8 cellular contexts compared by ENCODE assay signal in the genomic region with DNA sequence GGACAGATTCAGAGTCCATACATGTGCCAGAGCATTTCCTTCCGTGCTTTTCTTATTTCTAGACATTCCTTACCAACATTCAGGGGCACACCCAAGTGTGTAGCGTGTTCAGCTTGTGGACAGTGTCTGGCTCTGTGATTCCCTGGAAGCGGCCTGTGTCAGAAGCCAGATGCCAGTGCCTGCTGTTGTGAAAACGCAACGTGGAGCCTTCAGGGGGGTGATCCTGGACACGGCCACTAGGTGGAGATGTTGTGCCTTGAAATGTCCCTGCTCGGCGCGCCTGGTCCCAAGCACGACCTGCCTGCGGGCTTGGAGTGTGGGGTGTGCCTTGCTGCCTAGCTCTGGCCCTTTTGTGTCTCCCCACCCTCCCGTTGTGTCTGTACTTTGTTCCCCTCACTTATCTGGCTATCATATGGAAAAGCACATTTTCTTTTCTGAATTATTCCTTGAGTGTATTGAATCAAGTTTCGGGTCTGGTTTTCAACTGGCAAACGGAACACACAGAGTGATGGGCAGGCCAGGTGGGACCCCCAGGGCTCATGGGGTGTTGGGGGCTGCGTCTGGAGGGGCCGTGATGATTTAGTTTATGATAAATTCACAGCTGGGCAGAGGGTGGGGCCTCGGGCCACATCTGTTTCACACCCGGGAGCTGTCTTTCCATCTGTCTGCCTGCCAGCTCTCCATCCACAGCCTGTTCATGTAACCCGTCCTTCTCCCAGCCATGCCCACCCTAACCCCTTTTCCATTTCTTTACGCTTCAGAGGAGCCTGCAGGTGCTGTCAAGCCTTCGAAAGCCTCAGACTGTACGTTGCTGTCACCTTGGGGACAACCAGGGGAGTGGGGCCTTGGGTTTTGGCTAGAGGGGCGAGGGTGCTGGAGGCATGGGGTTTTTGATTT.
DNase-seq lines count a peak whose midpoint lies in the region; ATAC-seq and TF ChIP-seq lines count a peak whose summit lies in the region.

No MANE protein-coding gene starts in this region.

- peaks cover 11% of the 10 kb centered on the region for H3K27me3 Mint-ChIP-seq in CD8-positive, alpha-beta T cell (ENCODE audit: low read depth)
- peaks cover 55% of the 10 kb centered on the region for H3K27me3 Mint-ChIP-seq in HFFc6 (ENCODE audit: insufficient read depth)
- H3K27me3 Mint-ChIP-seq in activated T-cell treated with anti-CD3 and anti-CD28 coated beads, Interleukin-2, amount 50 U/mL, for 4 hours (ENCODE audit: low read depth), result peaks cover 18% of the 10 kb centered on the region
- peaks cover 13% of the 10 kb centered on the region for H3K27me3 Mint-ChIP-seq in neural progenitor cell (ENCODE audit: insufficient read depth, low read depth)

- H3K27ac ChIP-seq in CD8-positive, alpha-beta T cell (ENCODE audit: low read depth, low read length), result no peak overlapping the region
- no peak overlapping the region for H3K27ac ChIP-seq in OCI-LY7 (ENCODE audit: low read depth, low read length, poor library complexity, severe bottlenecking)
- H3K27ac ChIP-seq in neural progenitor cell, result no peak overlapping the region

- no peaks in the 10 kb centered on the region for H3K4me1 ChIP-seq in CD8-positive, alpha-beta T cell (ENCODE audit: insufficient read depth, low read length)
- H3K4me1 ChIP-seq in OCI-LY7 (ENCODE audit: insufficient read depth, low read length, poor library complexity, severe bottlenecking) (peaks cover 4% of the 10 kb centered on the region), neural progenitor cell (no peaks in the 10 kb centered on the region)

- POLR2A ChIA-PET in CD8-positive, alpha-beta T cell (lab: Charles Lee), result no interaction called here
- POLR2A ChIA-PET in OCI-LY7 (lab: Charles Lee), result no interaction called here

- H3K36me3 Mint-ChIP-seq in CD8-positive, alpha-beta T cell, result peaks cover 1% of the 10 kb centered on the region
- H3K36me3 Mint-ChIP-seq in HFFc6 (ENCODE audit: low read depth) (no peaks in the 10 kb centered on the region), neural progenitor cell (no peaks in the 10 kb centered on the region)
- no peaks in the 10 kb centered on the region for H3K36me3 Mint-ChIP-seq in activated T-cell treated with anti-CD3 and anti-CD28 coated beads, Interleukin-2, amount 50 U/mL, for 4 hours (ENCODE audit: insufficient read depth)

- peak; percentile 38 to 75 (median 60) for DNase-seq in CD8-positive, alpha-beta T cell
- DNase-seq in HFFc6, result peak; percentile 47
- peak; percentile 53 for DNase-seq in OCI-LY7 (ENCODE audit: low spot score)
- DNase-seq in activated T-cell treated with anti-CD3 and anti-CD28 coated beads, Interleukin-2, amount 50 U/mL, for 4 hours, result peak; percentile 57
- peak; percentile 73 for DNase-seq in fibroblast of pulmonary artery (ENCODE audit: low read depth)
- DNase-seq in neural progenitor cell (ENCODE audit: low spot score), result peak; percentile 80
- peak; percentile 85 for DNase-seq in superior temporal gyrus (ENCODE audit: extremely low spot score)

- no peak overlapping the region for H2AFZ ChIP-seq in OCI-LY7 (ENCODE audit: low read length)
- H2AFZ ChIP-seq in neural progenitor cell (replicated peaks), result no peak overlapping the region

- H3K4me3 ChIP-seq in CD8-positive, alpha-beta T cell (ENCODE audit: low read depth, low read length), result no peak overlapping the region
- H3K4me3 ChIP-seq in OCI-LY7 (ENCODE audit: low read depth, low read length, poor library complexity, severe bottlenecking) (no peak overlapping the region), fibroblast of pulmonary artery (replicated peaks; ENCODE audit: low read depth, low read length) (no peak overlapping the region), neural progenitor cell (no peak overlapping the region)

- no peaks in the 10 kb centered on the region for H3F3A ChIP-seq in neural progenitor cell (ENCODE audit: low read depth)

- H3K4me2 ChIP-seq in OCI-LY7 (ENCODE audit: low read length) (no peak overlapping the region), neural progenitor cell (no peak overlapping the region)

- H3K27me3 ChIP-seq in CD8-positive, alpha-beta T cell (ENCODE audit: insufficient read depth, low read length), result no peaks in the 10 kb centered on the region
- H3K27me3 ChIP-seq in neural progenitor cell, result peaks cover 14% of the 10 kb centered on the region

- H3K9me2 ChIP-seq in OCI-LY7 (ENCODE audit: insufficient read depth, low read length), result no peaks in the 10 kb centered on the region

- CTCF ChIA-PET in CD8-positive, alpha-beta T cell (lab: Charles Lee), result interaction anchor here (0.7 to 3.2 kb wide), 9 partner anchors 10 to 1158 kb away, joined by 3 to 10 read pairs (median 4); no protein-coding TSS in a partner anchor
- CTCF ChIA-PET in OCI-LY7 (lab: Charles Lee; ENCODE audit: unreplicated experiment), result no interaction called here

- H4K20me1 ChIP-seq in OCI-LY7 (ENCODE audit: insufficient read depth, low read length) (no peaks in the 10 kb centered on the region), neural progenitor cell (ENCODE audit: low read depth) (no peaks in the 10 kb centered on the region)

- peak; percentile 70 for ATAC-seq in CD8-positive, alpha-beta T cell
- peak; percentile 65 to 80 for ATAC-seq in activated T-cell treated with anti-CD3 and anti-CD28 coated beads, Interleukin-2, amount 50 U/mL, for 4 hours
- no peak for ATAC-seq in HG03378 (IDR thresholded peaks at IDR 0.05; ENCODE audit: unreplicated experiment)

- BruUV-seq in OCI-LY7 (replicated peaks; lab: Mats Ljungman, UMichigan), result no TSS peak

- H3K4me3 Mint-ChIP-seq in CD8-positive, alpha-beta T cell, result no peak overlapping the region
- H3K4me3 Mint-ChIP-seq in HFFc6 (no peak overlapping the region), neural progenitor cell (no peak overlapping the region)
- H3K4me3 Mint-ChIP-seq in activated T-cell treated with anti-CD3 and anti-CD28 coated beads, Interleukin-2, amount 50 U/mL, for 4 hours, result no peak overlapping the region

- intact Hi-C loops in CD8-positive, alpha-beta T cell (cut with DNase I, micrococcal nuclease), result loop anchor here (1.0 to 10.0 kb wide), 9 partner anchors 248 to 1616 kb away; no protein-coding TSS in a partner anchor
- intact Hi-C loops in OCI-LY7 (cut with micrococcal nuclease; ENCODE audit: unreplicated experiment), result loop anchor here (5.0 kb wide), 2 partner anchors 588 to 1028 kb away; no protein-coding TSS in a partner anchor

- H3K9me3 ChIP-seq in CD8-positive, alpha-beta T cell (ENCODE audit: low read length), result no peaks in the 10 kb centered on the region
- no peaks in the 10 kb centered on the region for H3K9me3 ChIP-seq in OCI-LY7 (ENCODE audit: low read length)
- no peaks in the 10 kb centered on the region for H3K9me3 ChIP-seq in neural progenitor cell (ENCODE audit: low read depth)

- no peak overlapping the region for H3K9ac ChIP-seq in neural progenitor cell

- H3K36me3 ChIP-seq in CD8-positive, alpha-beta T cell (ENCODE audit: insufficient read depth, low read length), result no peaks in the 10 kb centered on the region
- no peaks in the 10 kb centered on the region for H3K36me3 ChIP-seq in OCI-LY7 (ENCODE audit: insufficient read depth, low read length)
- no peaks in the 10 kb centered on the region for H3K36me3 ChIP-seq in neural progenitor cell

- H3K9me3 Mint-ChIP-seq in CD8-positive, alpha-beta T cell, result no peaks in the 10 kb centered on the region
- H3K9me3 Mint-ChIP-seq in HFFc6 (peaks cover 4% of the 10 kb centered on the region; the same call in 1 of the 2 replicates), neural progenitor cell (peaks cover 4% of the 10 kb centered on the region)
- H3K9me3 Mint-ChIP-seq in activated T-cell treated with anti-CD3 and anti-CD28 coated beads, Interleukin-2, amount 50 U/mL, for 4 hours, result no peaks in the 10 kb centered on the region

- peak; percentile 69 for TF ChIP-seq CTCF in CD8-positive, alpha-beta T cell (IDR thresholded peaks at IDR 0.05)
- TF ChIP-seq CTCF in HFFc6 (IDR thresholded peaks at IDR 0.05), result peak; percentile 94
- peak; percentile 79 for TF ChIP-seq CTCF in OCI-LY7 (conservative IDR thresholded peaks at IDR 0.05; ENCODE audit: low read length)
- peak; percentile 75 for TF ChIP-seq CTCF in fibroblast of pulmonary artery (IDR thresholded peaks at IDR 0.05; ENCODE audit: low read length, missing control alignments)
- peak; percentile 79 for TF ChIP-seq CTCF in neural progenitor cell (IDR thresholded peaks at IDR 0.05)

- H3K79me2 ChIP-seq in OCI-LY7 (ENCODE audit: insufficient read depth, low read depth, low read length), result no peaks in the 10 kb centered on the region
- H3K79me2 ChIP-seq in neural progenitor cell (ENCODE audit: low read depth), result no peaks in the 10 kb centered on the region

- no peak overlapping the region for H3K27ac Mint-ChIP-seq in CD8-positive, alpha-beta T cell
- H3K27ac Mint-ChIP-seq in HFFc6, result no peak overlapping the region
- no peak overlapping the region for H3K27ac Mint-ChIP-seq in neural progenitor cell

- peaks cover 10% of the 10 kb centered on the region for H3K4me1 Mint-ChIP-seq in CD8-positive, alpha-beta T cell (ENCODE audit: low read depth)
- H3K4me1 Mint-ChIP-seq in HFFc6 (ENCODE audit: low read depth), result peaks cover 7% of the 10 kb centered on the region; the same call in 1 of the 2 replicates
- H3K4me1 Mint-ChIP-seq in activated T-cell treated with anti-CD3 and anti-CD28 coated beads, Interleukin-2, amount 50 U/mL, for 4 hours (ENCODE audit: low read depth), result peaks cover 10% of the 10 kb centered on the region
- H3K4me1 Mint-ChIP-seq in neural progenitor cell, result peaks cover 6% of the 10 kb centered on the region
